23 cellular contexts compared by ENCODE assay signal in genomic region chr9:76112151-76112550, GRCh38.
DNase-seq lines count a peak whose midpoint lies in the region; ATAC-seq and TF ChIP-seq lines count a peak whose summit lies in the region.
"Had no signal": no experiment of that assay in that cellular context is flagged by ENCODE, and none has a peak within 500 bp of the region (broad histone marks: within the 10 kb centered on the region; RNA-seq: fewer than 3 reads in every experiment).

No MANE protein-coding gene starts in this region.

- H3K4me1 ChIP-seq in ascending aorta: peaks cover 26 to 55% of the 10 kb centered on the region in 2 donors
- H3K4me1 ChIP-seq: BE2C had no signal

- ATAC-seq in GM21529 (IDR thresholded peaks at IDR 0.05; ENCODE audit: unreplicated experiment): peak; percentile 64
- ATAC-seq in HG03439 (IDR thresholded peaks at IDR 0.05; ENCODE audit: unreplicated experiment): peak; percentile 45
- no peak for ATAC-seq in GM21381 (IDR thresholded peaks at IDR 0.05; ENCODE audit: unreplicated experiment)
- ATAC-seq: GM12878, HCT116, K562 had no signal

- TF ChIP-seq CTCF in ascending aorta (IDR thresholded peaks at IDR 0.05): no peak

- DNase-seq in ascending aorta (ENCODE audit: low spot score in 2 of 2) (no peak), kidney glomerular epithelial cell (lab: John Stamatoyannopoulos, UW) (no peak)
- no peak for DNase-seq in activated CD4-positive, alpha-beta T cell treated with anti-CD3 and anti-CD28 coated beads for 4 hours
- DNase-seq: ACHN; BE2C; C1 segment of cervical spinal cord; CD4-positive, CD25-positive, alpha-beta regulatory T cell; CD8-positive, alpha-beta memory T cell; COR-L47; DMS 273 treated with DMSO at 0.1 percent for 48 hours; DMS53; DND-41; EL; GOT3; H7; IMR-90; Karpas-422 had no signal

- peak overlapping the region; percentile 6 to 38 for H3K27ac ChIP-seq in ascending aorta

- no peaks in the 10 kb centered on the region for H3K27me3 ChIP-seq in ascending aorta

- H3K36me3 ChIP-seq in ascending aorta: no peaks in the 10 kb centered on the region
- H3K36me3 ChIP-seq: BE2C had no signal

- H3K9me3 ChIP-seq in ascending aorta: no peaks in the 10 kb centered on the region
- H3K9me3 ChIP-seq: BE2C had no signal

- intact Hi-C loops in ascending aorta (cut with DNase I): no loop called here

- H3K4me3 ChIP-seq in ascending aorta: no peak overlapping the region
- H3K4me3 ChIP-seq: GM12878, K562 had no signal
